ENCODE assay signal across 16 cellular contexts in genomic region chr20:7938058-7938457, GRCh38. TPM values are rescaled to one million over a fixed set of nuclear protein-coding genes. Genes with fewer than 3 reads are reported as not detected.
A peak's percentile ranks its signal among the peaks of the same experiment; 100 is the strongest.
DNase-seq lines count a peak whose midpoint lies in the region; ATAC-seq, FAIRE-seq and TF ChIP-seq lines count a peak whose summit lies in the region.
"Had no signal": no experiment of that assay in that cellular context is flagged by ENCODE, and none has a peak within 500 bp of the region (broad histone marks: within the 10 kb centered on the region; RNA-seq: fewer than 3 reads in every experiment).

No MANE protein-coding gene starts in this region.

- no peak overlapping the region for H2AFZ ChIP-seq in GM23248

- no peaks in the 10 kb centered on the region for H3K79me2 ChIP-seq in GM23248 (ENCODE audit: insufficient read depth)

- H3K36me3 ChIP-seq in GM23248 (ENCODE audit: low read depth): no peaks in the 10 kb centered on the region
- no peaks in the 10 kb centered on the region for H3K36me3 ChIP-seq in bronchial epithelial cell (ENCODE audit: control insufficient read depth, insufficient read depth, low read length)
- peaks cover 0 to 10% (median 6%) of the 10 kb centered on the region in 4 donors for H3K36me3 ChIP-seq in liver (ENCODE audit: control insufficient read depth in 4 of 4, insufficient read depth in 3 of 4, low read depth in 1 of 4, low read length in 3 of 4)
- no peaks in the 10 kb centered on the region for H3K36me3 ChIP-seq in effector memory CD4-positive, alpha-beta T cell (ENCODE audit: control insufficient read depth, insufficient read depth, low read length)
- H3K36me3 ChIP-seq: BLaER1 had no signal

- no peaks in the 10 kb centered on the region for H3K9me2 ChIP-seq in GM23248 (ENCODE audit: insufficient read depth)

- TF ChIP-seq RAD21 in liver (IDR thresholded peaks at IDR 0.05): no peak

- no peaks in the 10 kb centered on the region for H3F3A ChIP-seq in GM23248 (ENCODE audit: insufficient read depth)

- intact Hi-C loops in head of caudate nucleus (cut with DNase I): no loop called here

- H3K4me2 ChIP-seq in GM23248 (ENCODE audit: unreplicated experiment): no peak overlapping the region
- H3K4me2 ChIP-seq: BLaER1 had no signal

- in situ Hi-C loops in GM23248 (cut with MboI): no loop called here

- peak; percentile 18 for DNase-seq in GM23248
- peak; percentile 30 for DNase-seq in bronchial epithelial cell (ENCODE audit: low read depth)
- DNase-seq in skeletal muscle cell (ENCODE audit: low read depth): peak; percentile 4
- no peak for DNase-seq in effector memory CD4-positive, alpha-beta T cell
- no peak for DNase-seq in head of caudate nucleus
- DNase-seq: 8988T; AML-193; CD4-positive, CD25-positive, alpha-beta regulatory T cell; DMS53; GF-D8; IMR-90 had no signal

- H3K9me3 ChIP-seq in GM23248 (ENCODE audit: low read depth) (no peaks in the 10 kb centered on the region), liver (ENCODE audit: control insufficient read depth in 4 of 4, low read length in 3 of 4) (peaks cover 0 to 1% (median 0%) of the 10 kb centered on the region in 4 donors)
- H3K9me3 ChIP-seq in effector memory CD4-positive, alpha-beta T cell (ENCODE audit: control insufficient read depth, low read length): no peaks in the 10 kb centered on the region

- H3K9ac ChIP-seq in GM23248 (no peak overlapping the region), liver (ENCODE audit: low read depth in 1 of 2, low read length in 2 of 2) (peak overlapping the region; percentile 92 to 99)
- H3K9ac ChIP-seq: BLaER1 had no signal

- no peak for ATAC-seq in GM18868 (IDR thresholded peaks at IDR 0.05; ENCODE audit: unreplicated experiment)
- ATAC-seq: HCT116 had no signal

- H3K4me1 ChIP-seq in GM23248 (ENCODE audit: insufficient read depth): peaks cover 7% of the 10 kb centered on the region; the same call in 1 of the 2 replicates
- H3K4me1 ChIP-seq in liver (ENCODE audit: control insufficient read depth in 4 of 4, insufficient read depth in 4 of 4, low read length in 3 of 4): peaks cover 2 to 24% (median 11%) of the 10 kb centered on the region in 4 donors
- H3K4me1 ChIP-seq in effector memory CD4-positive, alpha-beta T cell (ENCODE audit: control insufficient read depth, insufficient read depth, low read length, poor library complexity, severe bottlenecking): no peaks in the 10 kb centered on the region
- H3K4me1 ChIP-seq: BLaER1 had no signal

- H3K27ac ChIP-seq in GM23248: no peak overlapping the region
- peak overlapping the region; percentile 91 to 97 for H3K27ac ChIP-seq in liver (ENCODE audit: low read depth in 1 of 2, low read length in 2 of 2)
- no peak overlapping the region for H3K27ac ChIP-seq in effector memory CD4-positive, alpha-beta T cell (ENCODE audit: insufficient read depth, low read length, poor library complexity, severe bottlenecking)
- H3K27ac ChIP-seq: BLaER1 had no signal

- H3K4me3 ChIP-seq in GM23248 (no peak overlapping the region), bronchial epithelial cell (ENCODE audit: low read depth, low read length) (no peak overlapping the region), liver (ENCODE audit: low read depth in 1 of 3, low read length in 3 of 3) (peak overlapping the region; percentile 72 to 79 (median 78)), skeletal muscle cell (ENCODE audit: low read depth, low read length) (no peak overlapping the region)
- H3K4me3 ChIP-seq in effector memory CD4-positive, alpha-beta T cell (ENCODE audit: insufficient read depth, low read depth, low read length, poor library complexity, severe bottlenecking): no peak overlapping the region
- H3K4me3 ChIP-seq: BLaER1 had no signal

- TF ChIP-seq CTCF in bronchial epithelial cell (IDR thresholded peaks at IDR 0.05; ENCODE audit: insufficient read depth, low read length, severe bottlenecking): no peak
- TF ChIP-seq CTCF in liver (IDR thresholded peaks at IDR 0.05; ENCODE audit: low read depth, low read length, missing input control): no peak

- no peaks in the 10 kb centered on the region for H3K27me3 ChIP-seq in GM23248 (replicated peaks; ENCODE audit: insufficient read depth)
- H3K27me3 ChIP-seq in bronchial epithelial cell (ENCODE audit: control insufficient read depth, insufficient read depth, low read length): no peaks in the 10 kb centered on the region
- H3K27me3 ChIP-seq in liver (ENCODE audit: control insufficient read depth in 4 of 4, insufficient read depth in 4 of 4, low read length in 3 of 4): no peaks in the 10 kb centered on the region
- H3K27me3 ChIP-seq in effector memory CD4-positive, alpha-beta T cell (replicated peaks; ENCODE audit: control insufficient read depth, insufficient read depth, low read length, poor library complexity, severe bottlenecking): no peaks in the 10 kb centered on the region
- H3K27me3 ChIP-seq: BLaER1 had no signal

- 83 to 95% methylated on average over 2 of the region's 2 CpGs for WGBS in GM23248 (ENCODE audit: low coverage in 1 of 2, low lambda C conversion rate in 2 of 2, missing lambda C conversion rate in 2 of 2), 2 experiments
- WGBS in liver: 37% methylated on average over 2 of the region's 2 CpGs

- H4K20me1 ChIP-seq in GM23248 (ENCODE audit: insufficient read depth): no peaks in the 10 kb centered on the region
- H4K20me1 ChIP-seq: BLaER1 had no signal

- no peak for FAIRE-seq in bronchial epithelial cell (lab: Jason Lieb, UNC)

TF ChIP-seq in liver, 16 proteins besides CTCF, POLR2A, EP300 and RAD21:
- peak; percentile 48 for TF ChIP-seq HNF4G (IDR thresholded peaks at IDR 0.05)
- no peak for TF ChIP-seq EGR1 (IDR thresholded peaks at IDR 0.05; ENCODE audit: low read depth in 2 of 2)
- TF ChIP-seq, protein P1, sequence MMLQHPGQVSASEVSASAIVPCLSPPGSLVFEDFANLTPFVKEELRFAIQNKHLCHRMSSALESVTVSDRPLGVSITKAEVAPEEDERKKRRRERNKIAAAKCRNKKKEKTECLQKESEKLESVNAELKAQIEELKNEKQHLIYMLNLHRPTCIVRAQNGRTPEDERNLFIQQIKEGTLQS (IDR thresholded peaks at IDR 0.05): peak; percentile 74
- TF ChIP-seq, protein P2, sequence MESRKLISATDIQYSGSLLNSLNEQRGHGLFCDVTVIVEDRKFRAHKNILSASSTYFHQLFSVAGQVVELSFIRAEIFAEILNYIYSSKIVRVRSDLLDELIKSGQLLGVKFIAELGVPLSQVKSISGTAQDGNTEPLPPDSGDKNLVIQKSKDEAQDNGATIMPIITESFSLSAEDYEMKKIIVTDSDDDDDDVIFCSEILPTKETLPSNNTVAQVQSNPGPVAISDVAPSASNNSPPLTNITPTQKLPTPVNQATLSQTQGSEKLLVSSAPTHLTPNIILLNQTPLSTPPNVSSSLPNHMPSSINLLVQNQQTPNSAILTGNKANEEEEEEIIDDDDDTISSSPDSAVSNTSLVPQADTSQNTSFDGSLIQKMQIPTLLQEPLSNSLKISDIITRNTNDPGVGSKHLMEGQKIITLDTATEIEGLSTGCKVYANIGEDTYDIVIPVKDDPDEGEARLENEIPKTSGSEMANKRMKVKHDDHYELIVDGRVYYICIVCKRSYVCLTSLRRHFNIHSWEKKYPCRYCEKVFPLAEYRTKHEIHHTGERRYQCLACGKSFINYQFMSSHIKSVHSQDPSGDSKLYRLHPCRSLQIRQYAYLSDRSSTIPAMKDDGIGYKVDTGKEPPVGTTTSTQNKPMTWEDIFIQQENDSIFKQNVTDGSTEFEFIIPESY (IDR thresholded peaks at IDR 0.05): peak; percentile 83
- peak; percentile 56 for TF ChIP-seq MAX (IDR thresholded peaks at IDR 0.05)
- no peak for TF ChIP-seq GABPA (IDR thresholded peaks at IDR 0.05 in 1 of 2, conservative IDR thresholded peaks at IDR 0.05 in 1 of 2)
- TF ChIP-seq NR2F2 (IDR thresholded peaks at IDR 0.05): no peak
- no peak for TF ChIP-seq YY1 (IDR thresholded peaks at IDR 0.05)
- TF ChIP-seq, protein P3, sequence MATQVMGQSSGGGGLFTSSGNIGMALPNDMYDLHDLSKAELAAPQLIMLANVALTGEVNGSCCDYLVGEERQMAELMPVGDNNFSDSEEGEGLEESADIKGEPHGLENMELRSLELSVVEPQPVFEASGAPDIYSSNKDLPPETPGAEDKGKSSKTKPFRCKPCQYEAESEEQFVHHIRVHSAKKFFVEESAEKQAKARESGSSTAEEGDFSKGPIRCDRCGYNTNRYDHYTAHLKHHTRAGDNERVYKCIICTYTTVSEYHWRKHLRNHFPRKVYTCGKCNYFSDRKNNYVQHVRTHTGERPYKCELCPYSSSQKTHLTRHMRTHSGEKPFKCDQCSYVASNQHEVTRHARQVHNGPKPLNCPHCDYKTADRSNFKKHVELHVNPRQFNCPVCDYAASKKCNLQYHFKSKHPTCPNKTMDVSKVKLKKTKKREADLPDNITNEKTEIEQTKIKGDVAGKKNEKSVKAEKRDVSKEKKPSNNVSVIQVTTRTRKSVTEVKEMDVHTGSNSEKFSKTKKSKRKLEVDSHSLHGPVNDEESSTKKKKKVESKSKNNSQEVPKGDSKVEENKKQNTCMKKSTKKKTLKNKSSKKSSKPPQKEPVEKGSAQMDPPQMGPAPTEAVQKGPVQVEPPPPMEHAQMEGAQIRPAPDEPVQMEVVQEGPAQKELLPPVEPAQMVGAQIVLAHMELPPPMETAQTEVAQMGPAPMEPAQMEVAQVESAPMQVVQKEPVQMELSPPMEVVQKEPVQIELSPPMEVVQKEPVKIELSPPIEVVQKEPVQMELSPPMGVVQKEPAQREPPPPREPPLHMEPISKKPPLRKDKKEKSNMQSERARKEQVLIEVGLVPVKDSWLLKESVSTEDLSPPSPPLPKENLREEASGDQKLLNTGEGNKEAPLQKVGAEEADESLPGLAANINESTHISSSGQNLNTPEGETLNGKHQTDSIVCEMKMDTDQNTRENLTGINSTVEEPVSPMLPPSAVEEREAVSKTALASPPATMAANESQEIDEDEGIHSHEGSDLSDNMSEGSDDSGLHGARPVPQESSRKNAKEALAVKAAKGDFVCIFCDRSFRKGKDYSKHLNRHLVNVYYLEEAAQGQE (IDR thresholded peaks at IDR 0.05): peak; percentile 69
- TF ChIP-seq JUND (IDR thresholded peaks at IDR 0.05): peak; percentile 38 to 62
- TF ChIP-seq TAF1 (conservative IDR thresholded peaks at IDR 0.05): peak; percentile 42
- TF ChIP-seq RXRA (IDR thresholded peaks at IDR 0.05): peak; percentile 78 to 89
- peak; percentile 84 to 92 for TF ChIP-seq HNF4A (conservative IDR thresholded peaks at IDR 0.05)
- peak; percentile 72 for TF ChIP-seq SP1 (IDR thresholded peaks at IDR 0.05)
TF ChIP-seq in liver: peak in this region for 10.

RNA-seq across cellular contexts. Expression of gene HAO1, which starts 2.2 kb away (rescaled TPM):
- not detected in 2 replicates for total RNA-seq in GM23248 (2014; rRNA removed; shearing (Covaris generic))
- polyA plus RNA-seq in GM23248 (2016; fragmentation: Nextera tagmentation; extraction: Ambion mirVana) (not detected in 2 replicates), liver (100 to 1,000 TPM; 160 to 164 TPM)
- total RNA-seq in bronchial epithelial cell (not detected in 2 replicates), liver (100 to 1,000 TPM in 1 of 2 donors, 10 to 100 TPM in 1; 17.8 to 163 TPM)
- total RNA-seq: CD4-positive, CD25-positive, alpha-beta regulatory T cell; H4; IMR-90 had no signal
- polyA plus RNA-seq: CD4-positive, CD25-positive, alpha-beta regulatory T cell; IMR-90 had no signal

Comparison
In these comparisons a context has a peak if more than half of its experiments do, and no peak if none do; other contexts are left out.
1. DNase-seq: peak in GM23248 (single experiment), bronchial epithelial cell (single experiment) and skeletal muscle cell (single experiment); none in effector memory CD4-positive, alpha-beta T cell (0 of 3) and head of caudate nucleus (0 of 42).
2. H3K27ac ChIP-seq: peak in liver (2 of 2); none in GM23248 (single experiment) and effector memory CD4-positive, alpha-beta T cell (single experiment).
3. H3K4me3 ChIP-seq: peak in liver (3 of 3); none in GM23248 (single experiment), bronchial epithelial cell (single experiment), skeletal muscle cell (single experiment) and effector memory CD4-positive, alpha-beta T cell (single experiment).
4. RNA of gene HAO1, which starts 2.2 kb away (total RNA-seq): 17.8 to 163 TPM in liver; not detected in GM23248 and not detected in bronchial epithelial cell; every median in the first group is over 10 times any median in the second.